ENCODE assay signal across 9 cellular contexts in genomic region chr2:9538000-9538507, GRCh38. TPM values are rescaled to one million over a fixed set of nuclear protein-coding genes. Genes with fewer than 3 reads are reported as not detected.
DNase-seq lines count a peak whose midpoint lies in the region; ATAC-seq and TF ChIP-seq lines count a peak whose summit lies in the region.
"Had no signal": no experiment of that assay in that cellular context is flagged by ENCODE, and none has a peak within 500 bp of the region (broad histone marks: within the 10 kb centered on the region; RNA-seq: fewer than 3 reads in every experiment).

No MANE protein-coding gene starts in this region.

- POLR2A ChIA-PET in CD8-positive, alpha-beta T cell (lab: Charles Lee) = interaction anchor here (0.5 kb wide), 1 partner anchor 23 kb away, joined by 3 read pairs; no protein-coding TSS in a partner anchor

- CTCF ChIA-PET in CD8-positive, alpha-beta T cell (lab: Charles Lee) = no interaction called here

- H3K27ac ChIP-seq in esophagus muscularis mucosa (replicated peaks in 1 of 4) (peak overlapping the region; percentile 5 to 56 (median 40)), osteoblast (ENCODE audit: low read depth, low read length) (peak overlapping the region; percentile 93)
- no peak overlapping the region for H3K27ac ChIP-seq in CD8-positive, alpha-beta T cell (ENCODE audit: low read depth, low read length)

- no peaks in the 10 kb centered on the region for H3K27me3 Mint-ChIP-seq in CD8-positive, alpha-beta T cell (ENCODE audit: low read depth)

- H3K9me3 ChIP-seq in esophagus muscularis mucosa (no peaks in the 10 kb centered on the region), osteoblast (ENCODE audit: low read depth, low read length) (no peaks in the 10 kb centered on the region)
- no peaks in the 10 kb centered on the region for H3K9me3 ChIP-seq in CD8-positive, alpha-beta T cell (ENCODE audit: low read length)
- H3K9me3 ChIP-seq: HAP-1 had no signal

- TF ChIP-seq EP300 in esophagus muscularis mucosa (IDR thresholded peaks at IDR 0.05) = no peak

- H3K36me3 ChIP-seq in esophagus muscularis mucosa (peaks cover 6 to 37% (median 17%) of the 10 kb centered on the region in 4 donors), osteoblast (ENCODE audit: insufficient read depth, low read length) (peaks cover 2% of the 10 kb centered on the region)
- no peaks in the 10 kb centered on the region for H3K36me3 ChIP-seq in CD8-positive, alpha-beta T cell (ENCODE audit: insufficient read depth, low read length)

- no peak overlapping the region for H3K27ac Mint-ChIP-seq in CD8-positive, alpha-beta T cell

- no peak overlapping the region for H2AFZ ChIP-seq in osteoblast (ENCODE audit: low read length)

- ATAC-seq in GM18868 (IDR thresholded peaks at IDR 0.05; ENCODE audit: unreplicated experiment) = no peak
- ATAC-seq in CD8-positive, alpha-beta T cell = no peak

- TF ChIP-seq POLR2A in esophagus muscularis mucosa (IDR thresholded peaks at IDR 0.05; ENCODE audit: low read depth) = no peak

- H4K20me1 ChIP-seq in osteoblast (ENCODE audit: insufficient read depth, low read length) = peaks cover 3% of the 10 kb centered on the region

- peaks cover 44% of the 10 kb centered on the region for H3K36me3 Mint-ChIP-seq in CD8-positive, alpha-beta T cell

- H3K4me1 ChIP-seq in esophagus muscularis mucosa (peaks cover 6 to 24% (median 19%) of the 10 kb centered on the region in 4 donors), osteoblast (ENCODE audit: insufficient read depth, low read length) (peaks cover 17% of the 10 kb centered on the region)
- no peaks in the 10 kb centered on the region for H3K4me1 ChIP-seq in CD8-positive, alpha-beta T cell (ENCODE audit: insufficient read depth, low read length)

- peak overlapping the region; percentile 42 for H3K4me2 ChIP-seq in osteoblast (ENCODE audit: insufficient read depth, low read length)

- intact Hi-C loops in esophagus muscularis mucosa (cut with DNase I) = no loop called here
- intact Hi-C loops in CD8-positive, alpha-beta T cell (cut with DNase I, micrococcal nuclease) = no loop called here

- H3K4me1 Mint-ChIP-seq in CD8-positive, alpha-beta T cell (ENCODE audit: low read depth) = peaks cover 22% of the 10 kb centered on the region

- 21% methylated on average over 2 of the region's 2 CpGs for WGBS in esophagus muscularis mucosa

- peak; percentile 80 for DNase-seq in COLO829 (ENCODE audit: low spot score)
- DNase-seq in OCI-M1 (lab: John Stamatoyannopoulos, UW) = peak; percentile 48
- DNase-seq in esophagus muscularis mucosa (ENCODE audit: extremely low spot score) = no peak
- DNase-seq in osteoblast (ENCODE audit: insufficient read length, low spot score, missing footprints) = peak; percentile 63
- DNase-seq in CD8-positive, alpha-beta T cell = no peak
- no peak for DNase-seq in NCI-H128 (lab: John Stamatoyannopoulos, UW; ENCODE audit: unreplicated experiment)
- no peak for DNase-seq in 8988T

- no peak overlapping the region for H3K4me3 Mint-ChIP-seq in CD8-positive, alpha-beta T cell

- no peak for TF ChIP-seq CTCF in esophagus muscularis mucosa (IDR thresholded peaks at IDR 0.05)
- no peak for TF ChIP-seq CTCF in osteoblast (IDR thresholded peaks at IDR 0.05; ENCODE audit: extremely low read depth, low read depth, low read length)
- no peak for TF ChIP-seq CTCF in CD8-positive, alpha-beta T cell (IDR thresholded peaks at IDR 0.05)

- H3K27me3 ChIP-seq in esophagus muscularis mucosa (no peaks in the 10 kb centered on the region), osteoblast (ENCODE audit: insufficient read depth, low read length) (no peaks in the 10 kb centered on the region)
- H3K27me3 ChIP-seq in CD8-positive, alpha-beta T cell (ENCODE audit: insufficient read depth, low read length) = no peaks in the 10 kb centered on the region

- H3K9me3 Mint-ChIP-seq in CD8-positive, alpha-beta T cell = no peaks in the 10 kb centered on the region

- H3K79me2 ChIP-seq in osteoblast (ENCODE audit: insufficient read depth, low read length) = peaks cover 71% of the 10 kb centered on the region

- no peak overlapping the region for H3K4me3 ChIP-seq in esophagus muscularis mucosa
- no peak overlapping the region for H3K4me3 ChIP-seq in osteoblast (ENCODE audit: insufficient read depth, low read length)
- H3K4me3 ChIP-seq in CD8-positive, alpha-beta T cell (ENCODE audit: low read depth, low read length) = no peak overlapping the region
- H3K4me3 ChIP-seq: HAP-1 had no signal

RNA-seq across cellular contexts. Expression of gene ADAM17, which starts 17.6 kb away (rescaled TPM):
- total RNA-seq in esophagus muscularis mucosa = 10 to 100 TPM; 12.9 to 17.7 (median 14.9) TPM
- 53.6 and 69.1 TPM in 2 replicates for total RNA-seq in osteoblast
- 10 to 100 TPM; 20.0 to 25.1 TPM for total RNA-seq in CD8-positive, alpha-beta T cell

Comparison
In these comparisons a context has a peak if more than half of its experiments do, and no peak if none do; other contexts are left out.
1. DNase-seq: peak in COLO829 (single experiment), OCI-M1 (single experiment) and osteoblast (single experiment); none in esophagus muscularis mucosa (single experiment), CD8-positive, alpha-beta T cell (0 of 7), NCI-H128 (single experiment) and 8988T (single experiment).